1 cellular context compared by ENCODE assay signal in the genomic region with DNA sequence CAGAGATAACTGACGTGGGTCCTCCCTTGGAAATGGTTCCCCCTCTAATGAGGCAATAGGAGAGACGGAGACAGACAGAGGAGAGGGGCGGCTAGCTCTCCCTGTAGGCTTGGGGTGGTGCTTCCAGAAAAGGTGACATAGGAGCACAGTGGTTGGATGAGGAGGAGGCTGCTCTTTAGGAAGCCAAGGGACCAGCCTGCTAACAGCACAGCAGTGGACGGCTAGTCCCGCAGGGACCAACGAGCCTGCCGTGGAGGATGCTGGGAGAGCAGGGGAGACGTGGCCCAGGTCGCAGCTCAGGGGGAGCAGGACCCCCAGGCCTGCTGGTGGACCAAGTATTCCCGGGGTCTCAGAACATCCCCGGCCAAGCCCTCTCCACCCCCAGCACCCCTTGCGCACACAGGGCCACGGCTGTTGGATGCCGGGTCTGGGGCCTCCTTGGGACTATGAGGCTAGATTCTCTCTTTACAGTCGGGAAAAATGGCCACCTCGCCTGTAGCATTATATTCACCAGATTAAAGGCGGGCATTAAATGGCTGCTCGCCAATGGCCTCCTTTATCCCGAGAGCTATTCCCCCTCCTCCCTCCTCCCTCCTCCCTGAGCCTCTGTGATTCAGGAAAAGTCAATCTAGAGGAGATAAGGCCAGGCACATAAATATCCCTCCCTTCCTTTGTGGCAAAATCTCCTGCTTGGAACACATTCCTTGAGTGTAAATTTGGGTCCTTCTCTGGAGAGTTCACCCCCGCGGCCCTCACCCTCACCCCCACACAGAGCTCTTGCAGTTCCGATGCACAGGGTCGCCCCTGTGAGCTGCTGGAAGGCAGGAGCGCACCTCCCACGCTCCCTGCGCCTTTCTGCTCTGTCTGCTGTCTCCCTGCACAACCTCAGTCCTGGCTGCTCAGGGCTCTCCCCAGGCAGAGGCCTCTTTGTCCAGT.
TF ChIP-seq lines count a peak whose summit lies in the region.

No MANE protein-coding gene starts in this region.

TF ChIP-seq in H1, 55 proteins besides CTCF, POLR2A, EP300 and RAD21:
- TF ChIP-seq CHD2 (IDR thresholded peaks at IDR 0.05; ENCODE audit: low read length), result no peak
- no peak for TF ChIP-seq KDM5A (IDR thresholded peaks at IDR 0.05; ENCODE audit: low read length)
- TF ChIP-seq SUZ12 (IDR thresholded peaks at IDR 0.05; ENCODE audit: low read length), result no peak
- TF ChIP-seq, protein P1, sequence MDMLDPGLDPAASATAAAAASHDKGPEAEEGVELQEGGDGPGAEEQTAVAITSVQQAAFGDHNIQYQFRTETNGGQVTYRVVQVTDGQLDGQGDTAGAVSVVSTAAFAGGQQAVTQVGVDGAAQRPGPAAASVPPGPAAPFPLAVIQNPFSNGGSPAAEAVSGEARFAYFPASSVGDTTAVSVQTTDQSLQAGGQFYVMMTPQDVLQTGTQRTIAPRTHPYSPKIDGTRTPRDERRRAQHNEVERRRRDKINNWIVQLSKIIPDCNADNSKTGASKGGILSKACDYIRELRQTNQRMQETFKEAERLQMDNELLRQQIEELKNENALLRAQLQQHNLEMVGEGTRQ (IDR thresholded peaks at IDR 0.05; ENCODE audit: low read length), result no peak
- no peak for TF ChIP-seq CTBP2 (IDR thresholded peaks at IDR 0.05; ENCODE audit: borderline replicate concordance, insufficient read depth, insufficient read length, low read length)
- TF ChIP-seq PHF8 (conservative IDR thresholded peaks at IDR 0.05; ENCODE audit: low read depth, low read length), result no peak
- TF ChIP-seq EGR1 (IDR thresholded peaks at IDR 0.05; ENCODE audit: borderline replicate concordance, low read depth, low read length), result no peak
- TF ChIP-seq JUND (IDR thresholded peaks at IDR 0.05; ENCODE audit: low read length), result no peak
- no peak for TF ChIP-seq BRCA1 (IDR thresholded peaks at IDR 0.05; ENCODE audit: low read depth, low read length)
- no peak for TF ChIP-seq TEAD4 (IDR thresholded peaks at IDR 0.05; ENCODE audit: low read depth, low read length)
- no peak for TF ChIP-seq YY1 (IDR thresholded peaks at IDR 0.05; ENCODE audit: low read depth, low read length)
- no peak for TF ChIP-seq HDAC2 (IDR thresholded peaks at IDR 0.05; ENCODE audit: borderline replicate concordance in 1 of 2, low read depth in 2 of 2, low read length in 2 of 2)
- TF ChIP-seq POLR2AphosphoS5 (IDR thresholded peaks at IDR 0.05; ENCODE audit: low read depth, low read length), result no peak
- TF ChIP-seq EZH2 (IDR thresholded peaks at IDR 0.05; ENCODE audit: low read depth, low read length, severe bottlenecking), result no peak
